Comparison of ENCODE assay signal across 12 cellular contexts in the genomic region with DNA sequence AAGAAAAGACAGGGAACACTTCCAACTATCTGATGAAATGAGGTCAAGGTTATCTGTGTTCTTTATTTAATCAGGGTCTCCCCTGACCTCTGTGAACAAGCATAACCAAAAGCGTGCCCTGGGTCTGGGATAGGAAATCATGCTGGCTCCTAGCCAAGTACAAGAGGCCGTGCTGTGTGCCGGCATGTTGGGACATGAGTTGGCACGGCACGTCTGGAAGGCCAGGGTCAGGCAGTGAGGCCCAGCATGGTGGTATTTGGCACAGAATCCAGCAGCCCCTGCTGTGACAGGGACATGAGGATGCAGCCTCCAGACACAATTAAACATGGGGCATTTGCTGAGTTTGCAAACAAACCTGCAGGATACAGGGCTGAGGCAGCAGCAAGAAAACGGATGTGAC.
DNase-seq lines count a peak whose midpoint lies in the region; ATAC-seq and TF ChIP-seq lines count a peak whose summit lies in the region.
"Had no signal": no experiment of that assay in that cellular context is flagged by ENCODE, and none has a peak within 500 bp of the region (broad histone marks: within the 10 kb centered on the region; RNA-seq: fewer than 3 reads in every experiment).

No MANE protein-coding gene starts in this region.

- no peaks in the 10 kb centered on the region for H3K36me3 ChIP-seq in lower lobe of right lung
- no peaks in the 10 kb centered on the region for H3K36me3 ChIP-seq in psoas muscle (ENCODE audit: insufficient read depth in 1 of 2, low read depth in 1 of 2)
- no peaks in the 10 kb centered on the region for H3K36me3 ChIP-seq in mesenchymal stem cell (ENCODE audit: control insufficient read depth in 1 of 2, insufficient read depth in 2 of 2, low read depth in 1 of 2, low read length in 2 of 2)

- TF ChIP-seq CTCF in lower lobe of right lung (IDR thresholded peaks at IDR 0.05) (no peak), GM13976 (IDR thresholded peaks at IDR 0.05; ENCODE audit: borderline replicate concordance, control extremely low read depth, extremely low read depth, insufficient read depth, missing control alignments) (no peak), psoas muscle (IDR thresholded peaks at IDR 0.05) (no peak)

- no peaks in the 10 kb centered on the region for H3K79me1 ChIP-seq in mesenchymal stem cell (replicated peaks; ENCODE audit: low read length, poor library complexity, severe bottlenecking)

- no peak overlapping the region for H4K91ac ChIP-seq in mesenchymal stem cell (ENCODE audit: low read length)

- H3K27me3 ChIP-seq in lower lobe of right lung (ENCODE audit: low read depth) (no peaks in the 10 kb centered on the region), psoas muscle (ENCODE audit: insufficient read depth in 3 of 3, low read length in 2 of 3) (peaks cover 0 to 3% (median 0%) of the 10 kb centered on the region in 3 donors), mesenchymal stem cell (ENCODE audit: control insufficient read depth in 1 of 2, insufficient read depth in 1 of 2, low read length in 2 of 2) (no peaks in the 10 kb centered on the region)

- H2AK5ac ChIP-seq in mesenchymal stem cell (ENCODE audit: low read length, severe bottlenecking) = no peak overlapping the region

- no peak overlapping the region for H3K18ac ChIP-seq in mesenchymal stem cell (ENCODE audit: low read depth in 1 of 2, low read length in 2 of 2)

- ATAC-seq in lower lobe of right lung (peak in 1 of 2 donors; percentile 28), psoas muscle (no peak)
- ATAC-seq: activated T-cell treated with anti-CD3 and anti-CD28 coated beads, Interleukin-2, amount 50 U/mL, for 4 hours had no signal

- H4K8ac ChIP-seq in mesenchymal stem cell (ENCODE audit: low read length) = no peak overlapping the region

- intact Hi-C loops in lower lobe of right lung (cut with DNase I) = no loop called here
- intact Hi-C loops in psoas muscle (cut with DNase I) = loop anchor here in 1 of 2 donors (10.0 kb wide), 1 partner anchor 561 kb away; no protein-coding TSS in a partner anchor

- no peak overlapping the region for H3K23ac ChIP-seq in mesenchymal stem cell (ENCODE audit: low read length in 2 of 2)

- DNase-seq in DMS153 (lab: John Stamatoyannopoulos, UW) (peak; percentile 58), NCI-H345 treated with DMSO at 0.1 percent for 48 hours (lab: John Stamatoyannopoulos, UW; ENCODE audit: unreplicated experiment) (peak; percentile 45), dermis blood vessel endothelial cell (peak; percentile 67), lower lobe of right lung (peak; percentile 52), foreskin melanocyte (no peak), GM13976 (ENCODE audit: low spot score) (no peak), psoas muscle (no peak), mesenchymal stem cell (no peak)
- DNase-seq: activated T-cell treated with anti-CD3 and anti-CD28 coated beads, Interleukin-2, amount 50 U/mL, for 4 hours; NCI-H82; stimulated activated CD4-positive, alpha-beta T cell treated with anti-CD3 and anti-CD28 coated beads, Interleukin-2, amount 100 ng/mL, for 48 hours; stimulated activated naive CD4-positive, alpha-beta T cell treated with Interleukin-2 at 50 U/mL for 16 hours had no signal

- no peak overlapping the region for H2BK15ac ChIP-seq in mesenchymal stem cell (ENCODE audit: low read depth, poor library complexity, severe bottlenecking)

- no peak overlapping the region for H3K14ac ChIP-seq in mesenchymal stem cell (ENCODE audit: low read length in 2 of 2)

- in situ Hi-C loops in GM13976 (cut with MboI; ENCODE audit: low sequenced_read_pairs, unreplicated experiment) = no loop called here

- H2AFZ ChIP-seq in mesenchymal stem cell (ENCODE audit: low read depth, low read length) = no peak overlapping the region

- no peak overlapping the region for H2BK12ac ChIP-seq in mesenchymal stem cell (ENCODE audit: low read length in 2 of 2)

- 18 to 24% (median 20%) methylated on average over 6 of the region's 6 CpGs for WGBS in psoas muscle, 3 donors
- 88% methylated on average over 6 of the region's 6 CpGs for WGBS in mesenchymal stem cell

- H3K9ac ChIP-seq in mesenchymal stem cell (ENCODE audit: low read length) = no peak overlapping the region

- H2BK5ac ChIP-seq in mesenchymal stem cell (ENCODE audit: low read depth, low read length, poor library complexity, severe bottlenecking) = no peak overlapping the region

- no peak overlapping the region for H3K4me2 ChIP-seq in mesenchymal stem cell (ENCODE audit: low read length, poor library complexity, severe bottlenecking)

- H2BK120ac ChIP-seq in mesenchymal stem cell (ENCODE audit: low read depth, low read length) = no peak overlapping the region

- no peak overlapping the region for H3K4ac ChIP-seq in mesenchymal stem cell (ENCODE audit: low read depth in 1 of 2, low read length in 2 of 2)

- H3K9me3 ChIP-seq in lower lobe of right lung (no peaks in the 10 kb centered on the region), psoas muscle (no peaks in the 10 kb centered on the region), mesenchymal stem cell (ENCODE audit: control insufficient read depth, low read length) (no peaks in the 10 kb centered on the region)

- H3K4me1 ChIP-seq in lower lobe of right lung (peaks cover 7% of the 10 kb centered on the region), psoas muscle (peaks cover 8% of the 10 kb centered on the region), mesenchymal stem cell (ENCODE audit: control insufficient read depth, insufficient read depth, low read depth, low read length) (peaks cover 5% of the 10 kb centered on the region)

- H3K4me3 ChIP-seq in lower lobe of right lung = no peak overlapping the region
- H3K4me3 ChIP-seq in psoas muscle = no peak overlapping the region
- H3K4me3 ChIP-seq in mesenchymal stem cell (ENCODE audit: insufficient read depth in 1 of 2, low read depth in 1 of 2, low read length in 2 of 2) = no peak overlapping the region

- H3K27ac ChIP-seq in lower lobe of right lung = no peak overlapping the region
- no peak overlapping the region for H3K27ac ChIP-seq in psoas muscle
- no peak overlapping the region for H3K27ac ChIP-seq in mesenchymal stem cell (ENCODE audit: low read length, poor library complexity, severe bottlenecking)

Comparison
In these comparisons a context has a peak if more than half of its experiments do, and no peak if none do; other contexts are left out.
1. DNase-seq: peak in DMS153 (single experiment), NCI-H345 treated with DMSO at 0.1 percent for 48 hours (single experiment), dermis blood vessel endothelial cell (single experiment) and lower lobe of right lung (single experiment); none in foreskin melanocyte (single experiment), GM13976 (single experiment), psoas muscle (0 of 2) and mesenchymal stem cell (single experiment).